ENCODE assay signal across 16 cellular contexts in the genomic region with DNA sequence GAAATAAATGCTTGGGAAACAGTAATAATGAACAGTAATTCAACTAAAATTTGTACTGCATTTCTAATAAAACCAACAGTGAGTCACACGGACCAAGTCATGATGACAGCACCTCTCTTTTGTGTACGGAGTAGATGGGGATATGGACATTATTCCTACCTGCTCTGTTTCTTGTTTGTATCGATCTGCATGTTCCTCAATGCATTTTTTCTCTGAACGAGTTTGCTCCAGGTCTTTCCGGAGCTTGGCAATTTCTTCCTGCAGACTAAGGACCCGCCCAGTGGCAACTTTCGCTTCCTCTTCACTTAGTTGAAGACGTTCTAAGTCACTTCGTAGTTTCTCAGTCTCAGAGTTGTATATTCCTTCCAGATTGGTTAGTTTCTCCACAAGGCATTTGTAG.
DNase-seq lines count a peak whose midpoint lies in the region; ATAC-seq and TF ChIP-seq lines count a peak whose summit lies in the region.
"Had no signal": no experiment of that assay in that cellular context is flagged by ENCODE, and none has a peak within 500 bp of the region (broad histone marks: within the 10 kb centered on the region; RNA-seq: fewer than 3 reads in every experiment).

No MANE protein-coding gene starts in this region.

- H3K27ac Mint-ChIP-seq in memory B cell, result peak overlapping the region; percentile 92
- no peak overlapping the region for H3K27ac Mint-ChIP-seq in stimulated activated naive CD8-positive, alpha-beta T cell treated with anti-CD3 and anti-CD28 coated beads, Interleukin-15, amount 100 ng/mL, for 72 hours

- peak overlapping the region; percentile 22 for H3K9ac ChIP-seq in OCI-LY3 (ENCODE audit: low read length)

- H3K27me3 Mint-ChIP-seq in memory B cell, result no peaks in the 10 kb centered on the region
- H3K27me3 Mint-ChIP-seq in stimulated activated naive CD8-positive, alpha-beta T cell treated with anti-CD3 and anti-CD28 coated beads, Interleukin-15, amount 100 ng/mL, for 72 hours, result no peaks in the 10 kb centered on the region

- no peaks in the 10 kb centered on the region for H3K9me3 Mint-ChIP-seq in memory B cell
- H3K9me3 Mint-ChIP-seq in stimulated activated naive CD8-positive, alpha-beta T cell treated with anti-CD3 and anti-CD28 coated beads, Interleukin-15, amount 100 ng/mL, for 72 hours, result no peaks in the 10 kb centered on the region

- H3K79me2 ChIP-seq in OCI-LY3 (ENCODE audit: low read length), result 0 out of 2 replicates have a peak, but pooled peaks cover 3% of the 10 kb centered on the region

- TF ChIP-seq CTCF in OCI-LY3 (IDR thresholded peaks at IDR 0.05; ENCODE audit: low read depth, low read length), result no peak

- H3K4me3 Mint-ChIP-seq in memory B cell, result peak overlapping the region; percentile 80
- H3K4me3 Mint-ChIP-seq in stimulated activated naive CD8-positive, alpha-beta T cell treated with anti-CD3 and anti-CD28 coated beads, Interleukin-15, amount 100 ng/mL, for 72 hours, result no peak overlapping the region

- peak overlapping the region; percentile 44 for H3K4me3 ChIP-seq in OCI-LY3 (ENCODE audit: low read length)
- H3K4me3 ChIP-seq: pancreas had no signal

- H4K20me1 ChIP-seq in OCI-LY3 (ENCODE audit: insufficient read depth, low read length), result no peaks in the 10 kb centered on the region

- H3K4me1 Mint-ChIP-seq in memory B cell, result peaks cover 9% of the 10 kb centered on the region
- H3K4me1 Mint-ChIP-seq in stimulated activated naive CD8-positive, alpha-beta T cell treated with anti-CD3 and anti-CD28 coated beads, Interleukin-15, amount 100 ng/mL, for 72 hours, result no peaks in the 10 kb centered on the region

- H3K36me3 Mint-ChIP-seq in memory B cell, result peaks cover 32% of the 10 kb centered on the region

- peak overlapping the region; percentile 43; the same call in 1 of the 2 replicates for H2AFZ ChIP-seq in OCI-LY3 (ENCODE audit: low read depth, low read length)

- DNase-seq in memory B cell (ENCODE audit: low spot score in 2 of 2), result peak in 1 of 2 donors; percentile 30
- no peak for DNase-seq in stimulated activated naive CD8-positive, alpha-beta T cell treated with anti-CD3 and anti-CD28 coated beads, Interleukin-15, amount 100 ng/mL, for 72 hours
- DNase-seq in NCI-H2227 treated with DMSO at 0.1 percent for 48 hours (lab: John Stamatoyannopoulos, UW), result no peak
- DNase-seq in NCI-H146 (lab: John Stamatoyannopoulos, UW), result no peak
- no peak for DNase-seq in SK-N-DZ (ENCODE audit: low spot score)
- DNase-seq: activated gamma-delta T cell; NCI-H1436; NCI-H774; pancreas; stimulated activated CD4-positive, alpha-beta T cell treated with anti-CD3 and anti-CD28 coated beads, Interleukin-2, amount 100 ng/mL, for 24 hours; stimulated activated naive CD4-positive, alpha-beta T cell treated with Interleukin-2 at 50 U/mL for 16 hours; T-helper 1 cell had no signal

- H3K4me1 ChIP-seq in OCI-LY3 (ENCODE audit: low read length), result peaks cover 69% of the 10 kb centered on the region
- H3K4me1 ChIP-seq: pancreas had no signal

- no peaks in the 10 kb centered on the region for H3K27me3 ChIP-seq in OCI-LY3 (ENCODE audit: low read depth, low read length)
- H3K27me3 ChIP-seq: pancreas had no signal

- H3K27ac ChIP-seq in OCI-LY3 (ENCODE audit: low read length), result peak overlapping the region; percentile 85
- H3K27ac ChIP-seq: C4-2B, pancreas had no signal

- H3K9me3 ChIP-seq in OCI-LY3 (ENCODE audit: insufficient read depth, low read length), result peaks cover 5% of the 10 kb centered on the region; the same call in 1 of the 2 replicates
- H3K9me3 ChIP-seq: pancreas had no signal

- ATAC-seq in GM18520 (IDR thresholded peaks at IDR 0.05; ENCODE audit: unreplicated experiment), result peak; percentile 74
- peak; percentile 80 for ATAC-seq in HG02870 (IDR thresholded peaks at IDR 0.05; ENCODE audit: unreplicated experiment)
- peak; percentile 97 for ATAC-seq in memory B cell (ENCODE audit: low read depth)
- ATAC-seq in stimulated activated naive CD8-positive, alpha-beta T cell treated with anti-CD3 and anti-CD28 coated beads, Interleukin-15, amount 100 ng/mL, for 72 hours, result no peak

- peaks cover 79% of the 10 kb centered on the region for H3K36me3 ChIP-seq in OCI-LY3 (replicated peaks; ENCODE audit: low read depth, low read length)

- H3K4me2 ChIP-seq in OCI-LY3 (ENCODE audit: low read length), result peak overlapping the region; percentile 57
